ENCODE assay signal across 9 cellular contexts in the genomic region with DNA sequence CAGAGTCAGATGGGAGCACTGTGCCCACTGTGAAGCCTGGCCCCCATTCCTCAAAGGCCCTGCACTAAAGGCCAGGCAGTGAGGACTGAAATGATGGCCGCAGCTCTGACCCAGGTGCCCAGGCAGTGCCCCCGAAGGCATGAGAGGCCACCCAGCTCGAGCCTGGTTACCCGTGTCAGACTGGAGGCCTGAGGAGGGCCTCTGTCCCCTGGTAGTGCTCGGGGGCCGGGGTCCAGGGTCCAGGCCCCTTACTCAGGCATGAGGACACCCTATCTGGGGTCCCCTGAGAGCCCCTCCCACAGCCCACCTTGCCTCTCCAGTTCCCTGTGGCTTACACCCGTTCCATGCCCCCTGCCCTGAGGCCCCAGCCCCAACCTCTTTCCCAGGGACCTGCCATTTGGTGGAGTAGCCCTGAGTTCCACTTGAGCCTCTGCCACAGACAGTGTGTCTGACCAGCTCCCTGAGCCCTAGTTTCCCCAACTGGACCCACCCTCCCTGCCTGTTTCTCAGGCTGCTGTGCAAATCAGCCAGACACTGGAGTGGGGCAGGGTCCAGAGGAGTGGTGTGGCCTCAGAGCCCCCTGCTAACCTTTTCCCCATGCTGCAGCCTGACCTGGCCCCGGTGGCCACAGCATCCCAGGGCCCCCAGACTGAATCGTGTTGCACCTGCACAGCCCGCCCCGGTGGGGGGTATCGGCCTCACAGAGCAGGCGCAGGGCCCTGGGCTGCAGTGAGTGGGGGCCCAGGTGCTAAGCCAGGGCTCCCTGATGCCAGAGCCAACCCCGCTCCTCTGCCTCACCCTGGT. TPM values are rescaled to one million over a fixed set of nuclear protein-coding genes. Genes with fewer than 3 reads are reported as not detected.
DNase-seq lines count a peak whose midpoint lies in the region; ATAC-seq and TF ChIP-seq lines count a peak whose summit lies in the region.
"Had no signal": no experiment of that assay in that cellular context is flagged by ENCODE, and none has a peak within 500 bp of the region (broad histone marks: within the 10 kb centered on the region; RNA-seq: fewer than 3 reads in every experiment).

No MANE protein-coding gene starts in this region.

- intact Hi-C loops in right lobe of liver (cut with DNase I): loop anchor here in 1 of 2 donors (10.0 kb wide), 1 partner anchor 106 kb away; no protein-coding TSS in a partner anchor

- no peaks in the 10 kb centered on the region for H3K27me3 Mint-ChIP-seq in T-helper 2 cell treated with Interferon-gamma antibody and Interleukin-4, amounts not matched to agents 5 μg/mL and 100 μg/mL, for 36 hours (ENCODE audit: low read depth)
- no peaks in the 10 kb centered on the region for H3K27me3 Mint-ChIP-seq in activated naive CD8-positive, alpha-beta T cell treated with anti-CD3 and anti-CD28 coated beads, Interleukin-2, amount 50 U/mL, for 24 hours

- TF ChIP-seq CTCF in right lobe of liver (IDR thresholded peaks at IDR 0.05): no peak

- TF ChIP-seq POLR2A in right lobe of liver (IDR thresholded peaks at IDR 0.05): no peak

- H3K27ac Mint-ChIP-seq in T-helper 2 cell treated with Interferon-gamma antibody and Interleukin-4, amounts not matched to agents 5 μg/mL and 100 μg/mL, for 36 hours: peak overlapping the region; percentile 89
- peak overlapping the region; percentile 100 for H3K27ac Mint-ChIP-seq in activated naive CD8-positive, alpha-beta T cell treated with anti-CD3 and anti-CD28 coated beads, Interleukin-2, amount 50 U/mL, for 24 hours

- no peaks in the 10 kb centered on the region for H3K9me3 ChIP-seq in right lobe of liver

- no peak overlapping the region for H3K4me3 ChIP-seq in right lobe of liver

- H3K36me3 Mint-ChIP-seq in T-helper 2 cell treated with Interferon-gamma antibody and Interleukin-4, amounts not matched to agents 5 μg/mL and 100 μg/mL, for 36 hours (ENCODE audit: low read depth): peaks cover 59% of the 10 kb centered on the region
- H3K36me3 Mint-ChIP-seq in activated naive CD8-positive, alpha-beta T cell treated with anti-CD3 and anti-CD28 coated beads, Interleukin-2, amount 50 U/mL, for 24 hours (ENCODE audit: low read depth): peaks cover 33% of the 10 kb centered on the region

- DNase-seq in T-helper 2 cell treated with Interferon-gamma antibody and Interleukin-4, amounts not matched to agents 5 μg/mL and 100 μg/mL, for 36 hours (ENCODE audit: low spot score): no peak
- DNase-seq in T-helper 2 cell: no peak
- DNase-seq in activated naive CD8-positive, alpha-beta T cell treated with anti-CD3 and anti-CD28 coated beads, Interleukin-2, amount 50 U/mL, for 24 hours: no peak
- peak; percentile 21 to 56 (median 47) for DNase-seq in right lobe of liver
- no peak for DNase-seq in SW480 (ENCODE audit: low spot score)
- DNase-seq in NCI-H1417 (lab: John Stamatoyannopoulos, UW): no peak

- H3K4me3 Mint-ChIP-seq in T-helper 2 cell treated with Interferon-gamma antibody and Interleukin-4, amounts not matched to agents 5 μg/mL and 100 μg/mL, for 36 hours: peak overlapping the region; percentile 81
- H3K4me3 Mint-ChIP-seq in activated naive CD8-positive, alpha-beta T cell treated with anti-CD3 and anti-CD28 coated beads, Interleukin-2, amount 50 U/mL, for 24 hours: peak overlapping the region; percentile 78

- WGBS in right lobe of liver (ENCODE audit: insufficient coverage, low coverage, low lambda C conversion rate, missing lambda C conversion rate): 17% methylated on average over 1 of the region's 14 CpGs

- H3K36me3 ChIP-seq in right lobe of liver: peaks cover 0 to 45% (median 17%) of the 10 kb centered on the region in 4 donors

- H3K27ac ChIP-seq in right lobe of liver (peak overlapping the region; percentile 26 to 81 (median 62)), temporal lobe (ENCODE audit: low read depth, low read length) (peak overlapping the region; percentile 87)
- H3K27ac ChIP-seq: 22Rv1 had no signal

- no peak for ATAC-seq in activated naive CD8-positive, alpha-beta T cell treated with anti-CD3 and anti-CD28 coated beads, Interleukin-2, amount 50 U/mL, for 24 hours
- no peak for ATAC-seq in right lobe of liver
- ATAC-seq in GM21367 (IDR thresholded peaks at IDR 0.05; ENCODE audit: unreplicated experiment): no peak

- H3K9me3 Mint-ChIP-seq in T-helper 2 cell treated with Interferon-gamma antibody and Interleukin-4, amounts not matched to agents 5 μg/mL and 100 μg/mL, for 36 hours: no peaks in the 10 kb centered on the region
- H3K9me3 Mint-ChIP-seq in activated naive CD8-positive, alpha-beta T cell treated with anti-CD3 and anti-CD28 coated beads, Interleukin-2, amount 50 U/mL, for 24 hours: no peaks in the 10 kb centered on the region

- peaks cover 40% of the 10 kb centered on the region for H3K4me1 Mint-ChIP-seq in T-helper 2 cell treated with Interferon-gamma antibody and Interleukin-4, amounts not matched to agents 5 μg/mL and 100 μg/mL, for 36 hours (ENCODE audit: low read depth)
- peaks cover 67% of the 10 kb centered on the region for H3K4me1 Mint-ChIP-seq in activated naive CD8-positive, alpha-beta T cell treated with anti-CD3 and anti-CD28 coated beads, Interleukin-2, amount 50 U/mL, for 24 hours

- H3K27me3 ChIP-seq in right lobe of liver: no peaks in the 10 kb centered on the region

- H3K4me1 ChIP-seq in right lobe of liver: peaks cover 0 to 29% (median 0%) of the 10 kb centered on the region in 4 donors

RNA-seq across cellular contexts. Expression of gene ANKRD13D, which starts 10.8 kb away (rescaled TPM):
- total RNA-seq in right lobe of liver (10 to 100 TPM in 4 of 6 experiments, 1 to 10 TPM in 2; 7.7 to 14.1 (median 10.4) TPM), temporal lobe (39.1 TPM)

RNA-seq across cellular contexts. Expression of gene GRK2, which starts 12.1 kb away (rescaled TPM):
- total RNA-seq in right lobe of liver (10 to 100 TPM; 24.5 to 43.9 (median 28.5) TPM), temporal lobe (49.2 TPM)

RNA-seq across cellular contexts. Expression of gene SSH3, which starts 25.0 kb away (rescaled TPM):
- total RNA-seq in right lobe of liver: 10 to 100 TPM; 10.9 to 17.9 (median 14.5) TPM
- total RNA-seq in temporal lobe: 7.9 TPM

Comparison
In these comparisons a context has a peak if more than half of its experiments do, and no peak if none do; other contexts are left out.
1. DNase-seq: peak in right lobe of liver (3 of 3); none in T-helper 2 cell treated with Interferon-gamma antibody and Interleukin-4, amounts not matched to agents 5 μg/mL and 100 μg/mL, for 36 hours (single experiment), T-helper 2 cell (0 of 5), activated naive CD8-positive, alpha-beta T cell treated with anti-CD3 and anti-CD28 coated beads, Interleukin-2, amount 50 U/mL, for 24 hours (single experiment), SW480 (single experiment) and NCI-H1417 (0 of 3).